Comparison of ENCODE assay signal across 19 cellular contexts in genomic region chr1:1074631-1075147, GRCh38. TPM values are rescaled to one million over a fixed set of nuclear protein-coding genes. Genes with fewer than 3 reads are reported as not detected.
DNase-seq lines count a peak whose midpoint lies in the region; ATAC-seq, FAIRE-seq and TF ChIP-seq lines count a peak whose summit lies in the region.
"Had no signal": no experiment of that assay in that cellular context is flagged by ENCODE, and none has a peak within 500 bp of the region (broad histone marks: within the 10 kb centered on the region; RNA-seq: fewer than 3 reads in every experiment).

No MANE protein-coding gene starts in this region.

- no peak for TF ChIP-seq EP300 in gastroesophageal sphincter (IDR thresholded peaks at IDR 0.05)

- no peaks in the 10 kb centered on the region for H3K9me3 Mint-ChIP-seq in astrocyte (ENCODE audit: unreplicated experiment)
- H3K9me3 Mint-ChIP-seq: activated naive CD8-positive, alpha-beta T cell treated with anti-CD3 and anti-CD28 coated beads, Interleukin-2, amount 10 ng/mL, durations not matched to agents 7 days and 5 days; nephron progenitor cell; T-helper 2 cell treated with Interferon-gamma antibody and Interleukin-4, amounts not matched to agents 5 μg/mL and 100 μg/mL, for 36 hours had no signal

- ATAC-seq in heart left ventricle: peak in 1 of 4 donors; percentile 6
- no peak for ATAC-seq in right lobe of liver
- no peak for ATAC-seq in gastroesophageal sphincter
- ATAC-seq in gastrocnemius medialis: no peak

- H3K27me3 Mint-ChIP-seq in astrocyte (ENCODE audit: low read depth, unreplicated experiment): peaks cover 3% of the 10 kb centered on the region
- H3K27me3 Mint-ChIP-seq: activated naive CD8-positive, alpha-beta T cell treated with anti-CD3 and anti-CD28 coated beads, Interleukin-2, amount 10 ng/mL, durations not matched to agents 7 days and 5 days had no signal

- H3K4me1 ChIP-seq in heart left ventricle: peaks cover 0 to 8% (median 4%) of the 10 kb centered on the region in 12 donors
- H3K4me1 ChIP-seq in left ventricle myocardium inferior: peaks cover 8% of the 10 kb centered on the region
- peaks cover 8% of the 10 kb centered on the region for H3K4me1 ChIP-seq in astrocyte (ENCODE audit: insufficient read depth, low read length)
- peaks cover 0 to 5% (median 3%) of the 10 kb centered on the region in 4 donors for H3K4me1 ChIP-seq in right lobe of liver
- H3K4me1 ChIP-seq in kidney (ENCODE audit: control insufficient read depth in 1 of 2, insufficient read depth in 1 of 2, low read depth in 1 of 2, low read length in 2 of 2): peaks cover 0 to 4% of the 10 kb centered on the region in 2 donors
- peaks cover 0 to 8% (median 5%) of the 10 kb centered on the region in 3 donors for H3K4me1 ChIP-seq in gastroesophageal sphincter
- peaks cover 0 to 3% of the 10 kb centered on the region in 2 donors for H3K4me1 ChIP-seq in ascending aorta
- H3K4me1 ChIP-seq in gastrocnemius medialis: peaks cover 0 to 4% of the 10 kb centered on the region in 2 donors

- H2AFZ ChIP-seq in astrocyte (ENCODE audit: low read depth, low read length): no peak overlapping the region

- no peak for TF ChIP-seq CTCF in heart left ventricle (IDR thresholded peaks at IDR 0.05)
- no peak for TF ChIP-seq CTCF in left ventricle myocardium inferior (IDR thresholded peaks at IDR 0.05; ENCODE audit: borderline replicate concordance)
- no peak for TF ChIP-seq CTCF in astrocyte (IDR thresholded peaks at IDR 0.05; ENCODE audit: insufficient read depth, low read depth, low read length)
- no peak for TF ChIP-seq CTCF in right lobe of liver (IDR thresholded peaks at IDR 0.05)
- TF ChIP-seq CTCF in kidney (IDR thresholded peaks at IDR 0.05; ENCODE audit: borderline replicate concordance, extremely low read depth, insufficient read depth): no peak
- no peak for TF ChIP-seq CTCF in gastroesophageal sphincter (IDR thresholded peaks at IDR 0.05)
- TF ChIP-seq CTCF in ascending aorta (IDR thresholded peaks at IDR 0.05): no peak
- TF ChIP-seq CTCF in gastrocnemius medialis (IDR thresholded peaks at IDR 0.05 in 4 of 5, conservative IDR thresholded peaks at IDR 0.05 in 1 of 5): no peak

- 75 to 92% (median 82%) methylated on average over 11 to 14 of the region's 14 CpGs for WGBS in heart left ventricle, 4 donors
- 74% methylated on average over 9 of the region's 14 CpGs for WGBS in right lobe of liver (ENCODE audit: insufficient coverage, low coverage, low lambda C conversion rate, missing lambda C conversion rate)
- WGBS in gastroesophageal sphincter (ENCODE audit: low coverage in 1 of 2), 2 donors: 60 to 65% methylated on average over 4 to 5 of the region's 14 CpGs

- H3K4me3 ChIP-seq in heart left ventricle (no peak overlapping the region), left ventricle myocardium inferior (no peak overlapping the region), astrocyte (ENCODE audit: insufficient read depth, low read depth, low read length) (no peak overlapping the region), right lobe of liver (no peak overlapping the region), kidney (ENCODE audit: low read length in 2 of 2) (no peak overlapping the region), gastroesophageal sphincter (no peak overlapping the region), ascending aorta (no peak overlapping the region), gastrocnemius medialis (no peak overlapping the region)
- H3K4me3 ChIP-seq: lung had no signal

- H3K9me3 ChIP-seq in heart left ventricle: no peaks in the 10 kb centered on the region
- H3K9me3 ChIP-seq in left ventricle myocardium inferior (replicated peaks): no peaks in the 10 kb centered on the region
- no peaks in the 10 kb centered on the region for H3K9me3 ChIP-seq in astrocyte (ENCODE audit: insufficient read depth, low read depth, low read length)
- H3K9me3 ChIP-seq in right lobe of liver: no peaks in the 10 kb centered on the region
- no peaks in the 10 kb centered on the region for H3K9me3 ChIP-seq in kidney (ENCODE audit: control insufficient read depth in 1 of 2, low read length in 2 of 2)
- H3K9me3 ChIP-seq in gastroesophageal sphincter: no peaks in the 10 kb centered on the region
- H3K9me3 ChIP-seq in ascending aorta: no peaks in the 10 kb centered on the region
- no peaks in the 10 kb centered on the region for H3K9me3 ChIP-seq in gastrocnemius medialis

- peak overlapping the region; percentile 34 for H3K27ac Mint-ChIP-seq in astrocyte (ENCODE audit: unreplicated experiment)
- H3K27ac Mint-ChIP-seq: activated naive CD8-positive, alpha-beta T cell treated with anti-CD3 and anti-CD28 coated beads, Interleukin-2, amount 10 ng/mL, durations not matched to agents 7 days and 5 days; nephron progenitor cell; T-helper 2 cell treated with Interferon-gamma antibody and Interleukin-4, amounts not matched to agents 5 μg/mL and 100 μg/mL, for 36 hours had no signal

- H3K36me3 Mint-ChIP-seq in astrocyte (ENCODE audit: low read depth, unreplicated experiment): peaks cover 2% of the 10 kb centered on the region
- H3K36me3 Mint-ChIP-seq: activated naive CD8-positive, alpha-beta T cell treated with anti-CD3 and anti-CD28 coated beads, Interleukin-2, amount 10 ng/mL, durations not matched to agents 7 days and 5 days had no signal

- no peak overlapping the region for H3K4me2 ChIP-seq in astrocyte (ENCODE audit: low read length)

- in situ Hi-C loops in gastrocnemius medialis (cut with MboI; ENCODE audit: low sequenced_read_pairs in 4 of 4): no loop called here

- H3K79me2 ChIP-seq in astrocyte (ENCODE audit: insufficient read depth, low read length): no peaks in the 10 kb centered on the region

- H3K27me3 ChIP-seq in heart left ventricle: peaks cover 0 to 53% (median 16%) of the 10 kb centered on the region in 9 donors
- peaks cover 62% of the 10 kb centered on the region for H3K27me3 ChIP-seq in left ventricle myocardium inferior (ENCODE audit: low read depth)
- H3K27me3 ChIP-seq in astrocyte (ENCODE audit: insufficient read depth, low read length): no peaks in the 10 kb centered on the region
- H3K27me3 ChIP-seq in right lobe of liver: no peaks in the 10 kb centered on the region
- H3K27me3 ChIP-seq in gastroesophageal sphincter: peaks cover 68% of the 10 kb centered on the region
- peaks cover under 1% of the 10 kb centered on the region for H3K27me3 ChIP-seq in ascending aorta
- H3K27me3 ChIP-seq in gastrocnemius medialis: peaks cover 37 to 49% (median 44%) of the 10 kb centered on the region in 3 donors

- DNase-seq in heart left ventricle (peak in 3 of 5 donors; percentile 9 to 33 (median 15)), left ventricle myocardium inferior (no peak), astrocyte (ENCODE audit: low read depth) (no peak), right lobe of liver (peak; percentile 13 to 45 (median 32)), kidney (no peak), ascending aorta (ENCODE audit: low spot score in 2 of 2) (no peak), gastrocnemius medialis (no peak)
- DNase-seq: activated naive CD8-positive, alpha-beta T cell treated with anti-CD3 and anti-CD28 coated beads, Interleukin-2, amount 10 ng/mL, durations not matched to agents 7 days and 5 days; central memory CD4-positive, alpha-beta T cell; effector memory CD4-positive, alpha-beta T cell; foreskin melanocyte; GDM1; Kasumi-1; NCI-H1105 treated with DMSO at 0.1 percent for 48 hours had no signal

- intact Hi-C loops in heart left ventricle (cut with DNase I) (no loop called here), left ventricle myocardium inferior (cut with micrococcal nuclease) (no loop called here), right lobe of liver (cut with DNase I) (no loop called here), kidney (cut with DNase I) (no loop called here), ascending aorta (cut with DNase I) (no loop called here), gastrocnemius medialis (cut with DNase I; ENCODE audit: low total_unique reads) (no loop called here)

- no peak overlapping the region for H3K9ac ChIP-seq in astrocyte (ENCODE audit: low read length)
- H3K9ac ChIP-seq in kidney (ENCODE audit: low read length in 2 of 2): no peak overlapping the region

- no peak overlapping the region for H3K4me3 Mint-ChIP-seq in astrocyte (ENCODE audit: unreplicated experiment)
- H3K4me3 Mint-ChIP-seq: activated naive CD8-positive, alpha-beta T cell treated with anti-CD3 and anti-CD28 coated beads, Interleukin-2, amount 10 ng/mL, durations not matched to agents 7 days and 5 days; nephron progenitor cell; T-helper 2 cell treated with Interferon-gamma antibody and Interleukin-4, amounts not matched to agents 5 μg/mL and 100 μg/mL, for 36 hours had no signal

- no peak for TF ChIP-seq POLR2A in heart left ventricle (IDR thresholded peaks at IDR 0.05)
- TF ChIP-seq POLR2A in right lobe of liver (IDR thresholded peaks at IDR 0.05): no peak
- TF ChIP-seq POLR2A in gastroesophageal sphincter (IDR thresholded peaks at IDR 0.05): no peak
- no peak for TF ChIP-seq POLR2A in gastrocnemius medialis (IDR thresholded peaks at IDR 0.05)

- H3K4me1 Mint-ChIP-seq in astrocyte (ENCODE audit: low read depth, unreplicated experiment): no peaks in the 10 kb centered on the region

- FAIRE-seq in astrocyte (lab: Jason Lieb, UNC) (no peak), kidney (lab: Jason Lieb, UNC) (no peak)

- no peaks in the 10 kb centered on the region for H4K20me1 ChIP-seq in astrocyte (ENCODE audit: insufficient read depth, low read length)

- H3K36me3 ChIP-seq in heart left ventricle (no peaks in the 10 kb centered on the region), left ventricle myocardium inferior (no peaks in the 10 kb centered on the region), astrocyte (ENCODE audit: insufficient read depth, low read length) (no peaks in the 10 kb centered on the region), right lobe of liver (no peaks in the 10 kb centered on the region), kidney (ENCODE audit: control insufficient read depth in 1 of 2, insufficient read depth in 2 of 2, low read length in 2 of 2) (no peaks in the 10 kb centered on the region), gastroesophageal sphincter (no peaks in the 10 kb centered on the region), ascending aorta (no peaks in the 10 kb centered on the region), gastrocnemius medialis (no peaks in the 10 kb centered on the region)

- H3K27ac ChIP-seq in heart left ventricle: no peak overlapping the region
- no peak overlapping the region for H3K27ac ChIP-seq in left ventricle myocardium inferior (replicated peaks)
- H3K27ac ChIP-seq in astrocyte (ENCODE audit: low read depth, low read length): no peak overlapping the region
- H3K27ac ChIP-seq in right lobe of liver: no peak overlapping the region
- H3K27ac ChIP-seq in kidney (ENCODE audit: low read depth in 2 of 2, low read length in 2 of 2): no peak overlapping the region
- H3K27ac ChIP-seq in gastroesophageal sphincter: no peak overlapping the region
- no peak overlapping the region for H3K27ac ChIP-seq in ascending aorta
- no peak overlapping the region for H3K27ac ChIP-seq in gastrocnemius medialis

RNA-seq across cellular contexts. Expression of gene RNF223, which starts 0.6 kb away (rescaled TPM):
- total RNA-seq in heart left ventricle (not detected), left ventricle myocardium inferior (not detected), astrocyte (0.18 and 0.38 TPM in 2 replicates), right lobe of liver (not detected), kidney (2.3 TPM), gastroesophageal sphincter (1 to 10 TPM in 1 of 4 donors, not detected in 3; 1.1 TPM), ascending aorta (not detected), gastrocnemius medialis (not detected)
- polyA plus RNA-seq in heart left ventricle (not detected), kidney (ENCODE audit: insufficient read depth, low read depth, low replicate concordance) (0.28 TPM)
- total RNA-seq: activated naive CD8-positive, alpha-beta T cell treated with anti-CD3 and anti-CD28 coated beads, Interleukin-2, amount 10 ng/mL, durations not matched to agents 7 days and 5 days; H4 had no signal

RNA-seq across cellular contexts. Expression of gene C1orf159, which starts 41.2 kb away (rescaled TPM):
- total RNA-seq in heart left ventricle (1 to 10 TPM; 3.7 to 6.6 (median 4.2) TPM), left ventricle myocardium inferior (3.8 TPM), astrocyte (10.6 and 13.9 TPM in 2 replicates), right lobe of liver (1 to 10 TPM; 4.0 to 7.7 (median 6.4) TPM), kidney (14.8 TPM), gastroesophageal sphincter (10 to 100 TPM in 2 of 4 donors, 1 to 10 TPM in 2; 6.3 to 15.3 (median 9.9) TPM), ascending aorta (23.7 TPM), gastrocnemius medialis (1 to 10 TPM; 2.8 to 6.4 (median 5.3) TPM)
- polyA plus RNA-seq in heart left ventricle (1 to 10 TPM; 7.1 to 7.2 TPM), kidney (ENCODE audit: insufficient read depth, low read depth, low replicate concordance) (8.6 TPM)

RNA-seq across cellular contexts. Expression of gene AGRN, which starts 54.8 kb away (rescaled TPM):
- total RNA-seq in heart left ventricle (10 to 100 TPM in 8 of 9 donors, 1 to 10 TPM in 1; 9.7 to 45.7 (median 22.7) TPM), left ventricle myocardium inferior (13.0 TPM), astrocyte (589 and 603 TPM in 2 replicates), right lobe of liver (10 to 100 TPM; 14.2 to 44.5 (median 35.2) TPM), kidney (261 TPM), gastroesophageal sphincter (10 to 100 TPM; 18.0 to 33.6 (median 23.5) TPM), ascending aorta (109 TPM), gastrocnemius medialis (1 to 10 TPM; 2.0 to 3.8 (median 3.1) TPM)
- polyA plus RNA-seq in heart left ventricle (10 to 100 TPM; 11.8 to 14.1 TPM), kidney (ENCODE audit: insufficient read depth, low read depth, low replicate concordance) (78.5 TPM)

Comparison
In these comparisons a context has a peak if more than half of its experiments do, and no peak if none do; other contexts are left out.
1. DNase-seq: peak in heart left ventricle (3 of 5) and right lobe of liver (3 of 3); none in left ventricle myocardium inferior (single experiment), astrocyte (single experiment), kidney (single experiment), ascending aorta (0 of 2) and gastrocnemius medialis (0 of 2).